Comparison of ENCODE assay signal across 20 cellular contexts in genomic region chr17:46151762-46152161, GRCh38. TPM values are rescaled to one million over a fixed set of nuclear protein-coding genes. Genes with fewer than 3 reads are reported as not detected.
DNase-seq lines count a peak whose midpoint lies in the region; ATAC-seq and TF ChIP-seq lines count a peak whose summit lies in the region.
"Had no signal": no experiment of that assay in that cellular context is flagged by ENCODE, and none has a peak within 500 bp of the region (broad histone marks: within the 10 kb centered on the region; RNA-seq: fewer than 3 reads in every experiment).

No MANE protein-coding gene starts in this region.

- no peaks in the 10 kb centered on the region for H3K9me3 Mint-ChIP-seq in activated naive CD4-positive, alpha-beta T cell treated with anti-CD3 and anti-CD28 coated beads, Interleukin-2, amount 50 U/mL, for 24 hours
- no peaks in the 10 kb centered on the region for H3K9me3 Mint-ChIP-seq in activated naive CD4-positive, alpha-beta T cell treated with anti-CD3 and anti-CD28 coated beads, Interleukin-2, amount 50 U/mL, for 72 hours
- H3K9me3 Mint-ChIP-seq: CD14-positive monocyte had no signal

- TF ChIP-seq POLR2A in erythroblast (IDR thresholded peaks at IDR 0.05; ENCODE audit: low read length): no peak

- H3K4me3 ChIP-seq in fibroblast of mammary gland (ENCODE audit: control insufficient read depth, low read depth, low read length): no peak overlapping the region
- H3K4me3 ChIP-seq: dorsolateral prefrontal cortex, right atrium auricular region had no signal

- no peak for DNase-seq in activated naive CD4-positive, alpha-beta T cell treated with anti-CD3 and anti-CD28 coated beads, Interleukin-2, amount 50 U/mL, for 72 hours (ENCODE audit: low spot score in 2 of 2)
- DNase-seq in NCI-H69 (lab: John Stamatoyannopoulos, UW) (peak; percentile 51), fibroblast of mammary gland (ENCODE audit: low read depth) (peak; percentile 30), erythroblast (lab: John Stamatoyannopoulos, UW) (no peak), GF-D8 (lab: John Stamatoyannopoulos, UW) (no peak)
- DNase-seq in stimulated activated CD4-positive, alpha-beta T cell treated with anti-CD3 and anti-CD28 coated beads, Interleukin-1b, Interleukin-23, amount 100 ng/mL, for 48 hours: no peak
- DNase-seq: ACHN; activated CD4-positive, alpha-beta T cell treated with anti-CD3 and anti-CD28 coated beads for 36 hours; activated CD8-positive, alpha-beta memory T cell treated with anti-CD3 and anti-CD28 coated beads, Interleukin-2, amount 10 ng/mL, durations not matched to agents 7 days and 5 days; dorsolateral prefrontal cortex; kidney glomerular epithelial cell; NCI-H524 treated with DMSO at 0.1 percent for 48 hours; stimulated activated CD4-positive, alpha-beta T cell treated with anti-CD3 and anti-CD28 coated beads, Interleukin-12 subunit alpha, Interleukin-12 subunit beta, amount 100 ng/mL, for 4 hours; stimulated activated CD8-positive, alpha-beta memory T cell treated with anti-CD3 and anti-CD28 coated beads, Interleukin-4, amount 100 ng/mL, for 48 hours; T-helper 1 cell had no signal

- peaks cover 10% of the 10 kb centered on the region for H3K36me3 Mint-ChIP-seq in activated naive CD4-positive, alpha-beta T cell treated with anti-CD3 and anti-CD28 coated beads, Interleukin-2, amount 50 U/mL, for 24 hours
- peaks cover 0 to 6% of the 10 kb centered on the region in 2 donors for H3K36me3 Mint-ChIP-seq in activated naive CD4-positive, alpha-beta T cell treated with anti-CD3 and anti-CD28 coated beads, Interleukin-2, amount 50 U/mL, for 72 hours

- peaks cover 96% of the 10 kb centered on the region for H3K4me1 Mint-ChIP-seq in activated naive CD4-positive, alpha-beta T cell treated with anti-CD3 and anti-CD28 coated beads, Interleukin-2, amount 50 U/mL, for 24 hours

- no peak overlapping the region for H3K4me3 Mint-ChIP-seq in activated naive CD4-positive, alpha-beta T cell treated with anti-CD3 and anti-CD28 coated beads, Interleukin-2, amount 50 U/mL, for 24 hours
- H3K4me3 Mint-ChIP-seq: activated CD4-positive, alpha-beta T cell treated with anti-CD3 and anti-CD28 coated beads for 36 hours; activated CD8-positive, alpha-beta memory T cell treated with anti-CD3 and anti-CD28 coated beads, Interleukin-2, amount 10 ng/mL, durations not matched to agents 7 days and 5 days; CD14-positive monocyte had no signal

- no peaks in the 10 kb centered on the region for H3K27me3 Mint-ChIP-seq in activated naive CD4-positive, alpha-beta T cell treated with anti-CD3 and anti-CD28 coated beads, Interleukin-2, amount 50 U/mL, for 24 hours
- H3K27me3 Mint-ChIP-seq: activated CD4-positive, alpha-beta T cell treated with anti-CD3 and anti-CD28 coated beads for 36 hours; activated CD8-positive, alpha-beta memory T cell treated with anti-CD3 and anti-CD28 coated beads, Interleukin-2, amount 10 ng/mL, durations not matched to agents 7 days and 5 days had no signal

- no peak for TF ChIP-seq CTCF in fibroblast of mammary gland (conservative IDR thresholded peaks at IDR 0.05; ENCODE audit: control insufficient read depth, insufficient read depth, low read depth, low read length)

- peak overlapping the region; percentile 43 for H3K27ac Mint-ChIP-seq in activated naive CD4-positive, alpha-beta T cell treated with anti-CD3 and anti-CD28 coated beads, Interleukin-2, amount 50 U/mL, for 24 hours
- H3K27ac Mint-ChIP-seq in activated naive CD4-positive, alpha-beta T cell treated with anti-CD3 and anti-CD28 coated beads, Interleukin-2, amount 50 U/mL, for 72 hours: peak overlapping the region in 1 of 2 donors; percentile 54
- H3K27ac Mint-ChIP-seq: activated CD8-positive, alpha-beta memory T cell treated with anti-CD3 and anti-CD28 coated beads, Interleukin-2, amount 10 ng/mL, durations not matched to agents 7 days and 5 days had no signal

- no peak for ATAC-seq in activated naive CD4-positive, alpha-beta T cell treated with anti-CD3 and anti-CD28 coated beads, Interleukin-2, amount 50 U/mL, for 72 hours
- ATAC-seq in GM21786 (IDR thresholded peaks at IDR 0.05; ENCODE audit: unreplicated experiment): no peak
- ATAC-seq: activated CD4-positive, alpha-beta T cell treated with anti-CD3 and anti-CD28 coated beads for 36 hours; activated CD8-positive, alpha-beta memory T cell treated with anti-CD3 and anti-CD28 coated beads, Interleukin-2, amount 10 ng/mL, durations not matched to agents 7 days and 5 days; HCT116 had no signal

RNA-seq across cellular contexts. Expression of gene KANSL1, which starts 41.5 kb away (rescaled TPM):
- 10 to 100 TPM; 74.7 to 87.3 TPM for total RNA-seq in activated naive CD4-positive, alpha-beta T cell treated with anti-CD3 and anti-CD28 coated beads, Interleukin-2, amount 50 U/mL, for 72 hours

Comparison
In these comparisons a context has a peak if more than half of its experiments do, and no peak if none do; other contexts are left out.
1. DNase-seq: peak in NCI-H69 (single experiment) and fibroblast of mammary gland (single experiment); none in activated naive CD4-positive, alpha-beta T cell treated with anti-CD3 and anti-CD28 coated beads, Interleukin-2, amount 50 U/mL, for 72 hours (0 of 2), erythroblast (0 of 2), GF-D8 (single experiment) and stimulated activated CD4-positive, alpha-beta T cell treated with anti-CD3 and anti-CD28 coated beads, Interleukin-1b, Interleukin-23, amount 100 ng/mL, for 48 hours (single experiment).